Comparison of ENCODE assay signal across 8 cellular contexts in genomic region chr19:10334340-10335148, GRCh38. TPM values are rescaled to one million over a fixed set of nuclear protein-coding genes. Genes with fewer than 3 reads are reported as not detected.
A peak's percentile ranks its signal among the peaks of the same experiment; 100 is the strongest.
DNase-seq lines count a peak whose midpoint lies in the region; ATAC-seq and TF ChIP-seq lines count a peak whose summit lies in the region.

No MANE protein-coding gene starts in this region.

- in situ Hi-C loops in KBM-7 (cut with MboI; ENCODE audit: low pct_unique_long_range_greater_than_20kb, low sequenced_read_pairs), result no loop called here
- in situ Hi-C loops in SK-MEL-5 (cut with HindIII; ENCODE audit: low pct_unique_long_range_greater_than_20kb, low sequenced_read_pairs), result no loop called here

- H3K4me3 ChIP-seq in iPS DF 6.9 (ENCODE audit: low read length), result peak overlapping the region; percentile 95; the same call in 1 of the 2 replicates

- DNase-seq in CMK (ENCODE audit: low read depth) (peak; percentile 95), KBM-7 (peak; percentile 24), SK-MEL-5 (ENCODE audit: low read depth, low spot score) (peak; percentile 94), MCF 10A (ENCODE audit: unreplicated experiment) (peak; percentile 98), iPS DF 6.9 (ENCODE audit: low read depth, low spot score) (no peak), renal cortical epithelial cell (ENCODE audit: low read depth) (peak; percentile 89)

- CTCF ChIA-PET in MCF 10A (lab: Yijun Ruan, JAX), result interaction anchor here (0.7 to 2.1 kb wide), 12 partner anchors 12 to 80 kb away, joined by 3 to 14 read pairs (median 4); no protein-coding TSS in a partner anchor

- H3K27me3 ChIP-seq in iPS DF 6.9 (ENCODE audit: control insufficient read depth, insufficient read depth, low read length), result no peaks in the 10 kb centered on the region

- peaks cover 16% of the 10 kb centered on the region for H3K4me1 ChIP-seq in iPS DF 6.9 (ENCODE audit: control insufficient read depth, insufficient read depth, low read length)

- ATAC-seq in HG02798 (IDR thresholded peaks at IDR 0.05; ENCODE audit: poor library complexity, unreplicated experiment) (no peak), GM18907 (IDR thresholded peaks at IDR 0.05; ENCODE audit: unreplicated experiment) (no peak)

- H3K36me3 Mint-ChIP-seq in MCF 10A (ENCODE audit: insufficient read depth, unreplicated experiment), result peaks cover 12% of the 10 kb centered on the region

- TF ChIP-seq CTCF in MCF 10A (IDR thresholded peaks at IDR 0.05; ENCODE audit: unreplicated experiment), result peak; percentile 7

- H3K27ac ChIP-seq in iPS DF 6.9 (ENCODE audit: low read length), result no peak overlapping the region

- H3K36me3 ChIP-seq in iPS DF 6.9 (ENCODE audit: control insufficient read depth, insufficient read depth, low read length), result peaks cover 7% of the 10 kb centered on the region

- intact Hi-C loops in MCF 10A (cut with micrococcal nuclease), result loop anchor here (5.0 kb wide), 1 partner anchor 48 kb away; the partner anchor contains the start of gene TYK2

- no peaks in the 10 kb centered on the region for H3K27me3 Mint-ChIP-seq in MCF 10A (ENCODE audit: insufficient read depth, unreplicated experiment)

- H3K9me3 Mint-ChIP-seq in MCF 10A (ENCODE audit: unreplicated experiment), result no peaks in the 10 kb centered on the region

- WGBS in iPS DF 6.9 (ENCODE audit: insufficient coverage, insufficient read length), result no CpG with 5 or more reads among the region's 51 CpGs

- H3K4me1 Mint-ChIP-seq in MCF 10A (ENCODE audit: insufficient read depth, unreplicated experiment), result no peaks in the 10 kb centered on the region

- H3K9me3 ChIP-seq in iPS DF 6.9 (ENCODE audit: control insufficient read depth, insufficient read depth, low read length), result no peaks in the 10 kb centered on the region

- BruUV-seq in MCF 10A (replicated peaks; lab: Mats Ljungman, UMichigan), result no TSS peak

- no peak overlapping the region for H3K27ac Mint-ChIP-seq in MCF 10A (ENCODE audit: low read depth, unreplicated experiment)

- peak overlapping the region; percentile 95 for H3K4me3 Mint-ChIP-seq in MCF 10A (ENCODE audit: unreplicated experiment)

- POLR2A ChIA-PET in MCF 10A (lab: Yijun Ruan, JAX), result interaction anchor here (0.5 to 3.5 kb wide), 24 partner anchors 9 to 1225 kb away, joined by 3 to 51 read pairs (median 4); partner anchors contain the start of genes CDC37, ELOF1, FDX2 and ICAM4

RNA-seq across cellular contexts. Expression of gene RAVER1, which starts 1.2 kb away (rescaled TPM):
- 7.3 and 8.1 TPM in 2 replicates for total RNA-seq in SK-MEL-5 (2014; rRNA removed; shearing (Covaris generic))
- polyA plus RNA-seq in SK-MEL-5 (2015; cell fraction: cytosol; rRNA removed), result 53.1 and 57.3 TPM in 2 replicates
- polyA plus RNA-seq in SK-MEL-5 (2015; cell fraction: nucleus; rRNA removed), result 24.1 and 25.0 TPM in 2 replicates
- total RNA-seq in MCF 10A (2022) (31.5 and 36.1 TPM in 2 replicates), renal cortical epithelial cell (8.0 and 33.1 TPM in 2 replicates)

RNA-seq across cellular contexts. Expression of gene ICAM3, which starts 4.9 kb away (rescaled TPM):
- total RNA-seq in SK-MEL-5 (2014; rRNA removed; shearing (Covaris generic)), result 6.1 and 7.6 TPM in 2 replicates
- 5.5 and 6.8 TPM in 2 replicates for polyA plus RNA-seq in SK-MEL-5 (2015; cell fraction: cytosol; rRNA removed)
- polyA plus RNA-seq in SK-MEL-5 (2015; cell fraction: nucleus; rRNA removed), result 0.51 and 0.85 TPM in 2 replicates
- 7.6 and 7.9 TPM in 2 replicates for total RNA-seq in MCF 10A (2022)
- 2.8 and 7.6 TPM in 2 replicates for total RNA-seq in renal cortical epithelial cell

RNA-seq across cellular contexts. Expression of gene FDX2, which starts 18.7 kb away (rescaled TPM):
- 19.5 and 23.1 TPM in 2 replicates for total RNA-seq in SK-MEL-5 (2014; rRNA removed; shearing (Covaris generic))
- 23.5 and 32.2 TPM in 2 replicates for polyA plus RNA-seq in SK-MEL-5 (2015; cell fraction: cytosol; rRNA removed)
- 11.4 and 35.2 TPM in 2 replicates for polyA plus RNA-seq in SK-MEL-5 (2015; cell fraction: nucleus; rRNA removed)
- total RNA-seq in MCF 10A (2022) (30.2 and 30.3 TPM in 2 replicates), renal cortical epithelial cell (22.2 and 47.1 TPM in 2 replicates)

RNA-seq across cellular contexts. Expression of gene ZGLP1, which starts 24.9 kb away (rescaled TPM):
- total RNA-seq in SK-MEL-5 (2014; rRNA removed; shearing (Covaris generic)), result 0.08 and 0.69 TPM in 2 replicates
- 0.17 and 0.51 TPM in 2 replicates for polyA plus RNA-seq in SK-MEL-5 (2015; cell fraction: cytosol; rRNA removed)
- polyA plus RNA-seq in SK-MEL-5 (2015; cell fraction: nucleus; rRNA removed), result 7.5 and 7.9 TPM in 2 replicates
- total RNA-seq in MCF 10A (2022), result 3.8 and 4.9 TPM in 2 replicates
- total RNA-seq in renal cortical epithelial cell, result 0.17 and 0.70 TPM in 2 replicates

RNA-seq across cellular contexts. Expression of gene ICAM5, which starts 44.8 kb away (rescaled TPM):
- total RNA-seq in SK-MEL-5 (2014; rRNA removed; shearing (Covaris generic)), result 0.29 and 0.66 TPM in 2 replicates
- 0.85 and 2.6 TPM in 2 replicates for polyA plus RNA-seq in SK-MEL-5 (2015; cell fraction: cytosol; rRNA removed)
- 9.6 and 10.6 TPM in 2 replicates for polyA plus RNA-seq in SK-MEL-5 (2015; cell fraction: nucleus; rRNA removed)
- 4.7 and 7.7 TPM in 2 replicates for total RNA-seq in MCF 10A (2022)
- total RNA-seq in renal cortical epithelial cell, result 0.40 and 1.6 TPM in 2 replicates
